ENCODE assay signal across 8 cellular contexts in the genomic region with DNA sequence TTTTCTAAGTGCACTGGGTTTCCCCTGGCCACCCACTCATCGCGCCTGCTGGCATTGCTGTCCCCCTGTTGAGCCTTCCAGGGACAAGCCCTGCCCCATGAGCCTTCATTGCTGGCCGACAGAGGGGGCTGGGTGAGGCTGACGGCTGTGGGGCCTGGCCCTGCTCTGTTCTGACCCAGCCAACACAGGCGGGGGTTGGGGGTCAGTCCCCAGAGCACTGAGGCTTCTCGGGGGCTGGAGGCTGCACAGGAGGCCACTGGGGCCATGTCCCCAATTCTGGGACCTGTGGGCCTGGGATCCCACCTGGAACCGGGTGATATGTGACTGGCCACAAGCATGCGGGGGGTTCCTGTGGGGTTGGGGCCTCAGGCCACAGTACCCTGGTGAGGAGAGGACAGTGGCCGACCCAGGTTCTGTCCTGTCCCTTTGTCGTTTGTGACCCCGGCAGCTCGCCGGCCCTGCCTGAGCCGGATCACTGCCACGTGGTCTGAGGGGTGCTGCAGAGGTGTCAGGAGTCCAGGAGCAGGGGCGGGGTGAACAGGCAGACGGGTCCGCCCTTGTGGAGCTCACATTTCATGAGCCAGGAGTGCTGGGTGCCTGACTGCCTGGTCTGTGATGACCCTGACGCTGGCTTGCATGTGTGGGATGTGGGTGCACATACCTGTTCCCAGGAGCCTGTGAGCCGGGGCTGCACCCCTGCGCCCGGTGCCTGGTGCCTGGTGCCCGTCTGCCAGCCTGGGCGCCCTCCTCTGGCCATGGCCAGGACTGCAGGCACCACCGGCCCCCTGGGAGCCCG. TPM values are rescaled to one million over a fixed set of nuclear protein-coding genes. Genes with fewer than 3 reads are reported as not detected.
DNase-seq lines count a peak whose midpoint lies in the region; ATAC-seq and TF ChIP-seq lines count a peak whose summit lies in the region.

No MANE protein-coding gene starts in this region.

- H3K4me1 ChIP-seq in breast epithelium (no peaks in the 10 kb centered on the region), liver (ENCODE audit: control insufficient read depth in 4 of 4, insufficient read depth in 4 of 4, low read length in 3 of 4) (peaks cover 4 to 5% (median 5%) of the 10 kb centered on the region in 4 donors)

- no peak for ATAC-seq in HG03196 (IDR thresholded peaks at IDR 0.05; ENCODE audit: unreplicated experiment)
- ATAC-seq in GM21717 (IDR thresholded peaks at IDR 0.05; ENCODE audit: unreplicated experiment) = no peak

- TF ChIP-seq CTCF in WERI-Rb-1 (IDR thresholded peaks at IDR 0.05; ENCODE audit: low read depth, low read length) (peak; percentile 88), breast epithelium (IDR thresholded peaks at IDR 0.05) (peak in 2 of 3 donors; percentile 44 to 60), liver (IDR thresholded peaks at IDR 0.05; ENCODE audit: low read depth, low read length, missing input control) (peak; percentile 64)

- TF ChIP-seq RAD21 in liver (IDR thresholded peaks at IDR 0.05) = peak in 1 of 2 donors; percentile 69

- no peak for TF ChIP-seq POLR2A in breast epithelium (IDR thresholded peaks at IDR 0.05)

- H3K9ac ChIP-seq in liver (ENCODE audit: low read depth in 1 of 2, low read length in 2 of 2) = no peak overlapping the region

- DNase-seq in COLO829 (ENCODE audit: low spot score) (peak; percentile 69), HuH-7.5 (ENCODE audit: low spot score) (peak; percentile 88), WERI-Rb-1 (peak; percentile 75), breast epithelium (ENCODE audit: low spot score in 2 of 2) (no peak)
- peak; percentile 88 for DNase-seq in stimulated activated CD8-positive, alpha-beta memory T cell treated with anti-CD3 and anti-CD28 coated beads, Interleukin-4, amount 100 ng/mL, for 48 hours

- no peaks in the 10 kb centered on the region for H3K27me3 ChIP-seq in WERI-Rb-1 (ENCODE audit: insufficient read depth, low read depth, severe bottlenecking)
- H3K27me3 ChIP-seq in breast epithelium = peaks cover 0 to 32% of the 10 kb centered on the region in 2 donors
- peaks cover 0 to 5% (median 0%) of the 10 kb centered on the region in 4 donors for H3K27me3 ChIP-seq in liver (ENCODE audit: control insufficient read depth in 4 of 4, insufficient read depth in 4 of 4, low read length in 3 of 4)

- WGBS in liver = 30% methylated on average over 26 of the region's 26 CpGs

- intact Hi-C loops in breast epithelium (cut with DNase I; ENCODE audit: low total_unique reads) = no loop called here

- no peak overlapping the region for H3K4me3 ChIP-seq in WERI-Rb-1 (ENCODE audit: low read depth, low read length)
- no peak overlapping the region for H3K4me3 ChIP-seq in breast epithelium
- no peak overlapping the region for H3K4me3 ChIP-seq in liver (ENCODE audit: low read depth in 1 of 3, low read length in 3 of 3)

- peak overlapping the region; percentile 59 for H3K27ac ChIP-seq in WERI-Rb-1
- no peak overlapping the region for H3K27ac ChIP-seq in breast epithelium
- H3K27ac ChIP-seq in liver (ENCODE audit: low read depth in 1 of 2, low read length in 2 of 2) = no peak overlapping the region

- H3K36me3 ChIP-seq in WERI-Rb-1 (peaks cover 20% of the 10 kb centered on the region), breast epithelium (no peaks in the 10 kb centered on the region), liver (ENCODE audit: control insufficient read depth in 4 of 4, insufficient read depth in 3 of 4, low read depth in 1 of 4, low read length in 3 of 4) (peaks cover 2 to 17% (median 4%) of the 10 kb centered on the region in 4 donors)

- H3K9me3 ChIP-seq in WERI-Rb-1 (ENCODE audit: severe bottlenecking) (no peaks in the 10 kb centered on the region), breast epithelium (no peaks in the 10 kb centered on the region), liver (ENCODE audit: control insufficient read depth in 4 of 4, low read length in 3 of 4) (no peaks in the 10 kb centered on the region)

TF ChIP-seq in liver, 16 proteins besides CTCF, POLR2A, EP300 and RAD21:
- TF ChIP-seq YY1 (IDR thresholded peaks at IDR 0.05) = no peak
- no peak for TF ChIP-seq FOXA2 (IDR thresholded peaks at IDR 0.05)
- TF ChIP-seq SP1 (IDR thresholded peaks at IDR 0.05) = no peak
- TF ChIP-seq, protein P1, sequence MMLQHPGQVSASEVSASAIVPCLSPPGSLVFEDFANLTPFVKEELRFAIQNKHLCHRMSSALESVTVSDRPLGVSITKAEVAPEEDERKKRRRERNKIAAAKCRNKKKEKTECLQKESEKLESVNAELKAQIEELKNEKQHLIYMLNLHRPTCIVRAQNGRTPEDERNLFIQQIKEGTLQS (IDR thresholded peaks at IDR 0.05) = no peak
- no peak for TF ChIP-seq HNF4A (conservative IDR thresholded peaks at IDR 0.05)
- no peak for TF ChIP-seq TAF1 (conservative IDR thresholded peaks at IDR 0.05)
- TF ChIP-seq EGR1 (IDR thresholded peaks at IDR 0.05; ENCODE audit: low read depth in 2 of 2) = no peak
- TF ChIP-seq, protein P2, sequence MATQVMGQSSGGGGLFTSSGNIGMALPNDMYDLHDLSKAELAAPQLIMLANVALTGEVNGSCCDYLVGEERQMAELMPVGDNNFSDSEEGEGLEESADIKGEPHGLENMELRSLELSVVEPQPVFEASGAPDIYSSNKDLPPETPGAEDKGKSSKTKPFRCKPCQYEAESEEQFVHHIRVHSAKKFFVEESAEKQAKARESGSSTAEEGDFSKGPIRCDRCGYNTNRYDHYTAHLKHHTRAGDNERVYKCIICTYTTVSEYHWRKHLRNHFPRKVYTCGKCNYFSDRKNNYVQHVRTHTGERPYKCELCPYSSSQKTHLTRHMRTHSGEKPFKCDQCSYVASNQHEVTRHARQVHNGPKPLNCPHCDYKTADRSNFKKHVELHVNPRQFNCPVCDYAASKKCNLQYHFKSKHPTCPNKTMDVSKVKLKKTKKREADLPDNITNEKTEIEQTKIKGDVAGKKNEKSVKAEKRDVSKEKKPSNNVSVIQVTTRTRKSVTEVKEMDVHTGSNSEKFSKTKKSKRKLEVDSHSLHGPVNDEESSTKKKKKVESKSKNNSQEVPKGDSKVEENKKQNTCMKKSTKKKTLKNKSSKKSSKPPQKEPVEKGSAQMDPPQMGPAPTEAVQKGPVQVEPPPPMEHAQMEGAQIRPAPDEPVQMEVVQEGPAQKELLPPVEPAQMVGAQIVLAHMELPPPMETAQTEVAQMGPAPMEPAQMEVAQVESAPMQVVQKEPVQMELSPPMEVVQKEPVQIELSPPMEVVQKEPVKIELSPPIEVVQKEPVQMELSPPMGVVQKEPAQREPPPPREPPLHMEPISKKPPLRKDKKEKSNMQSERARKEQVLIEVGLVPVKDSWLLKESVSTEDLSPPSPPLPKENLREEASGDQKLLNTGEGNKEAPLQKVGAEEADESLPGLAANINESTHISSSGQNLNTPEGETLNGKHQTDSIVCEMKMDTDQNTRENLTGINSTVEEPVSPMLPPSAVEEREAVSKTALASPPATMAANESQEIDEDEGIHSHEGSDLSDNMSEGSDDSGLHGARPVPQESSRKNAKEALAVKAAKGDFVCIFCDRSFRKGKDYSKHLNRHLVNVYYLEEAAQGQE (IDR thresholded peaks at IDR 0.05) = no peak
- no peak for TF ChIP-seq HNF4G (IDR thresholded peaks at IDR 0.05)
- no peak for TF ChIP-seq JUND (IDR thresholded peaks at IDR 0.05)
- no peak for TF ChIP-seq FOXA1 (IDR thresholded peaks at IDR 0.05)
TF ChIP-seq in liver: peak in this region for 0.

RNA-seq across cellular contexts. Expression of a gene that starts 2.1 kb away (rescaled TPM):
- not detected for total RNA-seq in breast epithelium
- not detected for total RNA-seq in liver
- not detected for polyA plus RNA-seq in liver

RNA-seq across cellular contexts. Expression of a gene that starts 18.3 kb away (rescaled TPM):
- total RNA-seq in breast epithelium = 10 to 100 TPM; 24.3 to 44.6 (median 38.2) TPM
- total RNA-seq in liver = 10 to 100 TPM; 18.3 to 29.7 TPM
- 10 to 100 TPM; 11.2 to 25.4 TPM for polyA plus RNA-seq in liver

RNA-seq across cellular contexts. Expression of a gene that starts 36.6 kb away (rescaled TPM):
- total RNA-seq in breast epithelium (not detected), liver (under 1 TPM in 1 of 2 donors, not detected in 1; 0.05 TPM)
- not detected for polyA plus RNA-seq in liver

RNA-seq across cellular contexts. Expression of a gene that starts 55.2 kb away (rescaled TPM):
- total RNA-seq in breast epithelium (1 to 10 TPM in 1 of 3 donors, under 1 TPM in 1, not detected in 1; 0.32 to 1.2 TPM), liver (under 1 TPM in 1 of 2 donors, not detected in 1; 0.23 TPM)
- not detected for polyA plus RNA-seq in liver

Comparison
In these comparisons a context has a peak if more than half of its experiments do, and no peak if none do; other contexts are left out.
1. DNase-seq: peak in COLO829 (single experiment), HuH-7.5 (single experiment), WERI-Rb-1 (single experiment) and stimulated activated CD8-positive, alpha-beta memory T cell treated with anti-CD3 and anti-CD28 coated beads, Interleukin-4, amount 100 ng/mL, for 48 hours (single experiment); none in breast epithelium (0 of 2).
2. Peak in every context shown above with its lines, with median percentiles within 50 percentile points of each other: CTCF ChIP-seq.